ENCODE assay signal across 8 cellular contexts in genomic region chr14:76768201-76768656, GRCh38. TPM values are rescaled to one million over a fixed set of nuclear protein-coding genes. Genes with fewer than 3 reads are reported as not detected.
DNase-seq lines count a peak whose midpoint lies in the region; ATAC-seq and TF ChIP-seq lines count a peak whose summit lies in the region.

No MANE protein-coding gene starts in this region.

- no peak for TF ChIP-seq POLR2A in esophagus squamous epithelium (IDR thresholded peaks at IDR 0.05)

- H3K27me3 ChIP-seq in esophagus squamous epithelium (no peaks in the 10 kb centered on the region), MM.1S (replicated peaks; ENCODE audit: insufficient read depth, low read length) (no peaks in the 10 kb centered on the region)

- H3K79me2 ChIP-seq in MM.1S (ENCODE audit: low read length) = no peaks in the 10 kb centered on the region

- H3K4me3 Mint-ChIP-seq in CD14-positive monocyte = peak overlapping the region; percentile 39 to 55
- peak overlapping the region in 3 of 4 donors; percentile 44 to 87 (median 73) for H3K4me3 Mint-ChIP-seq in IgD-negative memory B cell
- peak overlapping the region; percentile 23 for H3K4me3 Mint-ChIP-seq in activated CD8-positive, alpha-beta T cell treated with anti-CD3 and anti-CD28 coated beads, Interleukin-2, amount 10 ng/mL, durations not matched to agents 7 days and 5 days

- H3K4me1 ChIP-seq in esophagus squamous epithelium = peaks cover 16 to 65% (median 32%) of the 10 kb centered on the region in 3 donors
- no peaks in the 10 kb centered on the region for H3K4me1 ChIP-seq in MM.1S (ENCODE audit: low read length)

- H3F3A ChIP-seq in MM.1S (ENCODE audit: insufficient read depth, low read length) = no peaks in the 10 kb centered on the region

- TF ChIP-seq CTCF in CD14-positive monocyte (IDR thresholded peaks at IDR 0.05) = no peak
- peak in 1 of 6 experiments; percentile 10 for TF ChIP-seq CTCF in esophagus squamous epithelium (IDR thresholded peaks at IDR 0.05)
- no peak for TF ChIP-seq CTCF in MM.1S (IDR thresholded peaks at IDR 0.05; ENCODE audit: low read length)

- H3K27me3 Mint-ChIP-seq in CD14-positive monocyte (ENCODE audit: low read depth in 3 of 3) (peaks cover 0 to 8% (median 3%) of the 10 kb centered on the region in 3 donors), IgD-negative memory B cell (peaks cover 11% of the 10 kb centered on the region)
- H3K27me3 Mint-ChIP-seq in activated CD8-positive, alpha-beta T cell treated with anti-CD3 and anti-CD28 coated beads, Interleukin-2, amount 10 ng/mL, durations not matched to agents 7 days and 5 days (ENCODE audit: low read depth) = peaks cover 17% of the 10 kb centered on the region

- WGBS in esophagus squamous epithelium, 2 donors = 54 to 57% methylated on average over 7 to 11 of the region's 11 CpGs

- POLR2A ChIA-PET in activated CD8-positive, alpha-beta T cell treated with anti-CD3 and anti-CD28 coated beads, Interleukin-2, amount 10 ng/mL, durations not matched to agents 7 days and 5 days (lab: Charles Lee) = interaction anchor here (1.7 kb wide), 1 partner anchor 44 kb away, joined by 5 read pairs; the partner anchor contains the start of gene ANGEL1

- intact Hi-C loops in CD14-positive monocyte (cut with micrococcal nuclease) = no loop called here
- intact Hi-C loops in esophagus squamous epithelium (cut with DNase I) = no loop called here

- H3K36me3 ChIP-seq in esophagus squamous epithelium (no peaks in the 10 kb centered on the region), MM.1S (replicated peaks; ENCODE audit: insufficient read depth, low read length) (no peaks in the 10 kb centered on the region)

- peak; percentile 91 for ATAC-seq in GM21390 (IDR thresholded peaks at IDR 0.05; ENCODE audit: unreplicated experiment)
- ATAC-seq in activated CD8-positive, alpha-beta T cell treated with anti-CD3 and anti-CD28 coated beads, Interleukin-2, amount 10 ng/mL, durations not matched to agents 7 days and 5 days = peak; percentile 97

- H3K9ac ChIP-seq in MM.1S (ENCODE audit: low read length) = no peak overlapping the region

- H3K27ac Mint-ChIP-seq in CD14-positive monocyte = peak overlapping the region; percentile 96 to 98 (median 97)
- peak overlapping the region in 2 of 3 donors; percentile 61 to 67 for H3K27ac Mint-ChIP-seq in IgD-negative memory B cell
- peak overlapping the region; percentile 70 for H3K27ac Mint-ChIP-seq in activated CD8-positive, alpha-beta T cell treated with anti-CD3 and anti-CD28 coated beads, Interleukin-2, amount 10 ng/mL, durations not matched to agents 7 days and 5 days

- DNase-seq in CD14-positive monocyte (ENCODE audit: low spot score) (peak; percentile 98), esophagus squamous epithelium (lab: John Stamatoyannopoulos, UW) (no peak), pons (ENCODE audit: low spot score) (peak; percentile 84), NCI-H2029 treated with DMSO at 0.1 percent for 48 hours (lab: John Stamatoyannopoulos, UW) (no peak), MM.1S (no peak)
- peak; percentile 73 for DNase-seq in activated CD8-positive, alpha-beta T cell treated with anti-CD3 and anti-CD28 coated beads, Interleukin-2, amount 10 ng/mL, durations not matched to agents 7 days and 5 days

- no peaks in the 10 kb centered on the region for H3K9me2 ChIP-seq in MM.1S (replicated peaks; ENCODE audit: insufficient read depth, low read length)

- H3K9me3 ChIP-seq in esophagus squamous epithelium (no peaks in the 10 kb centered on the region), MM.1S (replicated peaks; ENCODE audit: insufficient read depth, low read length) (no peaks in the 10 kb centered on the region)

- no peak overlapping the region for H3K4me2 ChIP-seq in MM.1S (ENCODE audit: low read depth, low read length)

- no peak overlapping the region for H2AFZ ChIP-seq in MM.1S (ENCODE audit: low read length)

- peak overlapping the region; percentile 30 to 75 (median 56) for H3K27ac ChIP-seq in esophagus squamous epithelium
- H3K27ac ChIP-seq in MM.1S (ENCODE audit: low read length) = no peak overlapping the region

- H4K20me1 ChIP-seq in MM.1S (ENCODE audit: insufficient read depth, low read length) = no peaks in the 10 kb centered on the region

- H3K36me3 Mint-ChIP-seq in CD14-positive monocyte (peaks cover 8 to 14% of the 10 kb centered on the region in 2 donors), IgD-negative memory B cell (no peaks in the 10 kb centered on the region)
- no peaks in the 10 kb centered on the region for H3K36me3 Mint-ChIP-seq in activated CD8-positive, alpha-beta T cell treated with anti-CD3 and anti-CD28 coated beads, Interleukin-2, amount 10 ng/mL, durations not matched to agents 7 days and 5 days (ENCODE audit: low read depth)

- H3K4me1 Mint-ChIP-seq in CD14-positive monocyte (peaks cover 70% of the 10 kb centered on the region), IgD-negative memory B cell (peaks cover 4 to 12% (median 7%) of the 10 kb centered on the region in 3 donors)
- H3K4me1 Mint-ChIP-seq in activated CD8-positive, alpha-beta T cell treated with anti-CD3 and anti-CD28 coated beads, Interleukin-2, amount 10 ng/mL, durations not matched to agents 7 days and 5 days (ENCODE audit: low read depth) = peaks cover 21% of the 10 kb centered on the region

- H3K4me3 ChIP-seq in esophagus squamous epithelium (peak overlapping the region in 1 of 4 donors; percentile 7), MM.1S (ENCODE audit: low read length) (no peak overlapping the region)

- H3K9me3 Mint-ChIP-seq in CD14-positive monocyte (no peaks in the 10 kb centered on the region), IgD-negative memory B cell (no peaks in the 10 kb centered on the region)
- no peaks in the 10 kb centered on the region for H3K9me3 Mint-ChIP-seq in activated CD8-positive, alpha-beta T cell treated with anti-CD3 and anti-CD28 coated beads, Interleukin-2, amount 10 ng/mL, durations not matched to agents 7 days and 5 days (ENCODE audit: insufficient read depth)

- CTCF ChIA-PET in activated CD8-positive, alpha-beta T cell treated with anti-CD3 and anti-CD28 coated beads, Interleukin-2, amount 10 ng/mL, durations not matched to agents 7 days and 5 days (lab: Charles Lee) = interaction anchor here (2.0 to 2.8 kb wide), 4 partner anchors 9 to 58 kb away, joined by 5 to 17 read pairs (median 8); no protein-coding TSS in a partner anchor

RNA-seq across cellular contexts. Expression of gene VASH1, which starts 7.0 kb away (rescaled TPM):
- 1 to 10 TPM; 2.5 to 3.3 TPM for polyA plus RNA-seq in CD14-positive monocyte
- polyA plus RNA-seq in IgD-negative memory B cell = 0.70 TPM
- 1 to 10 TPM; 3.1 to 3.4 TPM for total RNA-seq in activated CD8-positive, alpha-beta T cell treated with anti-CD3 and anti-CD28 coated beads, Interleukin-2, amount 10 ng/mL, durations not matched to agents 7 days and 5 days
- 1 to 10 TPM; 1.3 to 5.7 (median 3.0) TPM for total RNA-seq in esophagus squamous epithelium

RNA-seq across cellular contexts. Expression of gene ANGEL1, which starts 44.5 kb away (rescaled TPM):
- polyA plus RNA-seq in CD14-positive monocyte = 1 to 10 TPM; 8.1 to 8.5 TPM
- 20.7 TPM for polyA plus RNA-seq in IgD-negative memory B cell
- 10 to 100 TPM; 11.5 to 13.7 TPM for total RNA-seq in activated CD8-positive, alpha-beta T cell treated with anti-CD3 and anti-CD28 coated beads, Interleukin-2, amount 10 ng/mL, durations not matched to agents 7 days and 5 days
- total RNA-seq in esophagus squamous epithelium = 10 to 100 TPM in 1 of 4 donors, 1 to 10 TPM in 3; 3.4 to 13.7 (median 8.3) TPM

RNA-seq across cellular contexts. Expression of gene LRRC74A, which starts 58.0 kb away (rescaled TPM):
- polyA plus RNA-seq in CD14-positive monocyte (under 1 TPM in 1 of 2 donors, not detected in 1; 0.24 TPM), IgD-negative memory B cell (not detected)
- total RNA-seq in activated CD8-positive, alpha-beta T cell treated with anti-CD3 and anti-CD28 coated beads, Interleukin-2, amount 10 ng/mL, durations not matched to agents 7 days and 5 days = not detected
- not detected for total RNA-seq in esophagus squamous epithelium

Comparison
In these comparisons a context has a peak if more than half of its experiments do, and no peak if none do; other contexts are left out.
1. DNase-seq: peak in CD14-positive monocyte (single experiment), activated CD8-positive, alpha-beta T cell treated with anti-CD3 and anti-CD28 coated beads, Interleukin-2, amount 10 ng/mL, durations not matched to agents 7 days and 5 days (single experiment) and pons (single experiment); none in esophagus squamous epithelium (single experiment), NCI-H2029 treated with DMSO at 0.1 percent for 48 hours (single experiment) and MM.1S (single experiment).
2. H3K4me3 Mint-ChIP-seq: peak in every context shown above with its lines; median percentile 73 in IgD-negative memory B cell; 47 in CD14-positive monocyte; 23 in activated CD8-positive, alpha-beta T cell treated with anti-CD3 and anti-CD28 coated beads, Interleukin-2, amount 10 ng/mL, durations not matched to agents 7 days and 5 days.
3. Peak in every context shown above with its lines, with median percentiles within 50 percentile points of each other: H3K27ac Mint-ChIP-seq.